ENCODE assay signal across 11 cellular contexts in the genomic region with DNA sequence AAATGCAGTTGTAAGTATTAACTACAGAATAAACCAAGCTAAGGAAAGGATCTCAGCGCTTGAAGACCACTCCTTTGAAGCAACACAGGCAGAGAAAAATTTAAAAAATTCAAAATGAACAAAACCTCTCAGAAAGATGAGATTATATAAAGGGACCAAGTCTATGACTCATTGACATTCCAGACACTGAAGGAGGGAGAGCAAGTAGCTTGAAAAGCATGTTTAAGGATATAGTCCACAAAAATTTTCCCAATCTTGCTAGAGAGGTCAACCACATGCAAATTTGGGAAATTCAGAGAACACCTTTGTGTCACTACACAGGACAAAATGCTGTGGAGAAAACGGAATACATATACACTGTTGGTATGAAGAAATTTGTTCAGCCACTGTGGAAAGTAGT.
"Had no signal": no experiment of that assay in that cellular context is flagged by ENCODE, and none has a peak within 500 bp of the region (broad histone marks: within the 10 kb centered on the region; RNA-seq: fewer than 3 reads in every experiment).

No MANE protein-coding gene starts in this region.

- H3K27me3 Mint-ChIP-seq: activated T-cell treated with anti-CD3 and anti-CD28 coated beads, Interleukin-2, amount 50 U/mL, for 24 hours; naive B cell had no signal

- H3K4me3 ChIP-seq: esophagus squamous epithelium had no signal

- H3K36me3 Mint-ChIP-seq: activated naive CD4-positive, alpha-beta T cell treated with anti-CD3 and anti-CD28 coated beads, Interleukin-2, amount 50 U/mL, for 72 hours; naive B cell had no signal

- H3K4me3 Mint-ChIP-seq: activated T-cell treated with anti-CD3 and anti-CD28 coated beads, Interleukin-2, amount 50 U/mL, for 24 hours had no signal

- DNase-seq: activated CD4-positive, alpha-beta T cell treated with anti-CD3 and anti-CD28 coated beads, Interleukin-2, amount 50 U/mL, for 1 hour; activated CD4-positive, CD25-positive, alpha-beta regulatory T cell; activated effector memory CD4-positive, alpha-beta T cell treated with anti-CD3 and anti-CD28 coated beads, Interleukin-2, amount 50 U/mL, for 16 hours; activated T-cell treated with anti-CD3 and anti-CD28 coated beads, Interleukin-2, amount 50 U/mL, for 24 hours; amygdala; esophagus squamous epithelium; hypothalamus; left cardiac atrium; naive B cell; retina had no signal

- H3K27ac Mint-ChIP-seq: activated naive CD4-positive, alpha-beta T cell treated with anti-CD3 and anti-CD28 coated beads, Interleukin-2, amount 50 U/mL, for 72 hours; activated T-cell treated with anti-CD3 and anti-CD28 coated beads, Interleukin-2, amount 50 U/mL, for 24 hours; naive B cell had no signal

- ATAC-seq: activated naive CD4-positive, alpha-beta T cell treated with anti-CD3 and anti-CD28 coated beads, Interleukin-2, amount 50 U/mL, for 72 hours had no signal

- H3K4me1 Mint-ChIP-seq: naive B cell had no signal
